Comparison of ENCODE assay signal across 20 cellular contexts in the genomic region with DNA sequence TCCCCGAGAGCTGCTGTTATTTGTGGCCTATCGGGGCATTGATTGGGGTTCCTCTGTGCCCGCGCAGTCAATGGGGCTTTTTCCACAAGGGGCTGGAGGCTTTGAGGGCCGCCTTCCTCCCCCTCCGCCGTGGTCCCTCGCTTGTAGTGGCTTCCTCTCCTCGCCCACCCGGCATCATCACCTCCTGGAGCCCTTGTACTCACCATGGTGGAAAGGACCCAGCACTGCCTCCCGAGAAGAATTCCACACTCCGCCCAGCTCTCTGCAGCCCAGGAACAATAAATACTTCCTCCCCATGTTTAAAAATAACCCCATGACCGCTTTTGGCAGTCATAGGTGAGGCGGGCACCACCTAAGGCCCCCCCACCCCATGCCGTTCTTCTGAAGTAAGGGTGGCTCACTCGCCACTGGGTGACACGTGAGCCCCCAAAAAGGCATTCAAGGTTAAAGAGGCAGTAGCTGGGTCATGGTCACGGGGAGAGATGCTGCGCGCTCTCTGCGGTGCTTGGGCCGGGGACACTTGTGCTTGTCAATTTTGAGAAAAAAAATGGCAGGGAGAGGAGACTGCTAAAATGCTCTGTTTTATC. TPM values are rescaled to one million over a fixed set of nuclear protein-coding genes. Genes with fewer than 3 reads are reported as not detected.
A peak's percentile ranks its signal among the peaks of the same experiment; 100 is the strongest.
DNase-seq lines count a peak whose midpoint lies in the region; ATAC-seq, FAIRE-seq and TF ChIP-seq lines count a peak whose summit lies in the region.
"Had no signal": no experiment of that assay in that cellular context is flagged by ENCODE, and none has a peak within 500 bp of the region (broad histone marks: within the 10 kb centered on the region; RNA-seq: fewer than 3 reads in every experiment).

Gene MYL2, minus strand, starts transcription at position 256 of the 587 bp plus-strand sequence. Its CDS starts 50 bp downstream, at position 206.

- no peaks in the 10 kb centered on the region for H3K36me3 Mint-ChIP-seq in endodermal cell (ENCODE audit: low read depth)
- H3K36me3 Mint-ChIP-seq: CD4-positive, alpha-beta memory T cell; IgD-negative memory B cell had no signal

- H3K4me3 ChIP-seq in RWPE2 (ENCODE audit: severe bottlenecking) (no peak within 1 kb of the TSS), cardiac muscle cell (no peak within 1 kb of the TSS), kidney (ENCODE audit: low read length in 2 of 2) (no peak within 1 kb of the TSS), skeletal muscle tissue (ENCODE audit: low read length in 3 of 3) (peak within 1 kb of the TSS; percentile 63 to 88 (median 79)), endodermal cell (ENCODE audit: low read length) (no peak within 1 kb of the TSS), mucosa of descending colon (no peak within 1 kb of the TSS)
- H3K4me3 ChIP-seq: SK-N-MC had no signal

- WGBS in endodermal cell (ENCODE audit: insufficient coverage in 1 of 2, insufficient read length in 1 of 2), 2 experiments, result 79 to 93% methylated on average over 13 to 22 of the region's 22 CpGs

- H3K9me3 ChIP-seq in RWPE2 (ENCODE audit: severe bottlenecking) (no peaks in the 10 kb centered on the region), cardiac muscle cell (ENCODE audit: low read depth) (no peaks in the 10 kb centered on the region), kidney (ENCODE audit: control insufficient read depth in 1 of 2, low read length in 2 of 2) (no peaks in the 10 kb centered on the region), skeletal muscle tissue (ENCODE audit: control insufficient read depth in 3 of 3, low read length in 3 of 3) (no peaks in the 10 kb centered on the region), endodermal cell (ENCODE audit: control insufficient read depth, low read length) (no peaks in the 10 kb centered on the region), mucosa of descending colon (no peaks in the 10 kb centered on the region)

- peaks cover 3% of the 10 kb centered on the region for H3K4me1 Mint-ChIP-seq in endodermal cell
- H3K4me1 Mint-ChIP-seq: CD4-positive, alpha-beta memory T cell had no signal

- ATAC-seq in RWPE2 (ENCODE audit: low read depth) (no peak), mucosa of descending colon (no peak)

- no peak within 1 kb of the TSS for H3K9ac ChIP-seq in kidney (ENCODE audit: low read length in 2 of 2)
- peak within 1 kb of the TSS; percentile 80 to 93 (median 82) for H3K9ac ChIP-seq in skeletal muscle tissue (ENCODE audit: low read depth in 1 of 3, low read length in 3 of 3)
- no peak within 1 kb of the TSS for H3K9ac ChIP-seq in endodermal cell (ENCODE audit: extremely low read depth, low read length, poor library complexity, severe bottlenecking)

- no peak for FAIRE-seq in kidney (lab: Jason Lieb, UNC)

- intact Hi-C loops in kidney (cut with DNase I), result no loop called here
- intact Hi-C loops in mucosa of descending colon (cut with DNase I, micrococcal nuclease), result no loop called here

- no peaks in the 10 kb centered on the region for H3K9me3 Mint-ChIP-seq in endodermal cell
- H3K9me3 Mint-ChIP-seq: CD4-positive, alpha-beta memory T cell; IgD-negative memory B cell had no signal

- H3K27me3 ChIP-seq in RWPE2 (ENCODE audit: insufficient read depth, poor library complexity, severe bottlenecking), result no peaks in the 10 kb centered on the region
- H3K27me3 ChIP-seq in cardiac muscle cell, result no peaks in the 10 kb centered on the region
- H3K27me3 ChIP-seq in skeletal muscle tissue (ENCODE audit: control insufficient read depth in 3 of 3, insufficient read depth in 3 of 3, low read length in 3 of 3), result peaks cover 0 to 8% (median 2%) of the 10 kb centered on the region in 3 donors
- no peaks in the 10 kb centered on the region for H3K27me3 ChIP-seq in endodermal cell (ENCODE audit: control insufficient read depth, insufficient read depth, low read length, poor library complexity, severe bottlenecking)

- H3K27me3 Mint-ChIP-seq in endodermal cell (ENCODE audit: insufficient read depth), result no peaks in the 10 kb centered on the region
- H3K27me3 Mint-ChIP-seq: IgD-negative memory B cell had no signal

- TF ChIP-seq CTCF in RWPE2 (IDR thresholded peaks at IDR 0.05; ENCODE audit: poor library complexity, severe bottlenecking), result no peak
- no peak for TF ChIP-seq CTCF in cardiac muscle cell (IDR thresholded peaks at IDR 0.05; ENCODE audit: low read depth, low read length)
- no peak for TF ChIP-seq CTCF in kidney (IDR thresholded peaks at IDR 0.05; ENCODE audit: borderline replicate concordance, extremely low read depth, insufficient read depth)
- no peak for TF ChIP-seq CTCF in endodermal cell (conservative IDR thresholded peaks at IDR 0.05)
- TF ChIP-seq CTCF in mucosa of descending colon (IDR thresholded peaks at IDR 0.05), result no peak

- H3K27ac Mint-ChIP-seq in endodermal cell, result no peak within 1 kb of the TSS
- H3K27ac Mint-ChIP-seq: CD4-positive, alpha-beta memory T cell had no signal

- DNase-seq in RWPE2 (ENCODE audit: low spot score), result no peak
- no peak for DNase-seq in cardiac muscle cell (ENCODE audit: low read depth in 1 of 2, low spot score in 1 of 2)
- DNase-seq in kidney, result peak; percentile 32
- no peak for DNase-seq in stimulated activated CD4-positive, alpha-beta T cell treated with anti-CD3 and anti-CD28 coated beads, Interleukin-2, amount 100 ng/mL, for 24 hours
- no peak for DNase-seq in endodermal cell
- DNase-seq in mucosa of descending colon, result no peak
- DNase-seq in NCI-H187 (lab: John Stamatoyannopoulos, UW), result no peak
- DNase-seq: Calu3; CD4-positive, alpha-beta memory T cell; HCEC 1CT; NCI-H1105; NCI-H1694 treated with DMSO at 0.1 percent for 48 hours; OCI-M1; RPMI8226 had no signal

- no peak within 1 kb of the TSS for H3K4me3 Mint-ChIP-seq in endodermal cell
- H3K4me3 Mint-ChIP-seq: CD4-positive, alpha-beta memory T cell had no signal

- H3K27ac ChIP-seq in RWPE2 (ENCODE audit: poor library complexity, severe bottlenecking) (peak within 1 kb of the TSS; percentile 96), cardiac muscle cell (peak within 1 kb of the TSS; percentile 22), kidney (ENCODE audit: low read depth in 2 of 2, low read length in 2 of 2) (no peak within 1 kb of the TSS), skeletal muscle tissue (ENCODE audit: low read depth, low read length) (peak within 1 kb of the TSS; percentile 93), endodermal cell (ENCODE audit: low read depth, low read length) (no peak within 1 kb of the TSS)
- H3K27ac ChIP-seq: HL-60 had no signal

- H3K4me1 ChIP-seq in RWPE2 (ENCODE audit: insufficient read depth, poor library complexity, severe bottlenecking) (peaks cover 28% of the 10 kb centered on the region), cardiac muscle cell (ENCODE audit: low read depth) (peaks cover 43% of the 10 kb centered on the region), kidney (ENCODE audit: control insufficient read depth in 1 of 2, insufficient read depth in 1 of 2, low read depth in 1 of 2, low read length in 2 of 2) (no peaks in the 10 kb centered on the region), skeletal muscle tissue (ENCODE audit: control insufficient read depth in 3 of 3, insufficient read depth in 3 of 3, low read length in 3 of 3) (peaks cover 0 to 23% (median 10%) of the 10 kb centered on the region in 3 donors), endodermal cell (ENCODE audit: control insufficient read depth, insufficient read depth, low read length) (no peaks in the 10 kb centered on the region), mucosa of descending colon (ENCODE audit: low read depth) (no peaks in the 10 kb centered on the region)

- H3K36me3 ChIP-seq in RWPE2 (ENCODE audit: low read depth), result no peaks in the 10 kb centered on the region
- H3K36me3 ChIP-seq in cardiac muscle cell, result no peaks in the 10 kb centered on the region
- H3K36me3 ChIP-seq in kidney (ENCODE audit: control insufficient read depth in 1 of 2, insufficient read depth in 2 of 2, low read length in 2 of 2), result no peaks in the 10 kb centered on the region
- H3K36me3 ChIP-seq in skeletal muscle tissue (ENCODE audit: control insufficient read depth in 3 of 3, insufficient read depth in 3 of 3, low read length in 3 of 3), result peaks cover 3 to 23% (median 11%) of the 10 kb centered on the region in 3 donors
- no peaks in the 10 kb centered on the region for H3K36me3 ChIP-seq in endodermal cell (ENCODE audit: control insufficient read depth, insufficient read depth, low read length)
- H3K36me3 ChIP-seq in mucosa of descending colon (ENCODE audit: low read depth), result no peaks in the 10 kb centered on the region

RNA-seq across cellular contexts. Expression of gene MYL2, which starts in this region (rescaled TPM):
- total RNA-seq in cardiac muscle cell (2.7 and 12.2 TPM in 2 replicates), kidney (not detected), skeletal muscle tissue (140 TPM), endodermal cell (under 1 TPM in 1 of 2 donors, not detected in 1; 0.89 TPM), mucosa of descending colon (10 to 100 TPM in 1 of 3 donors, 1 to 10 TPM in 1, not detected in 1; 3.8 to 13.2 TPM)
- polyA plus RNA-seq in cardiac muscle cell (19.8 and 65.0 TPM in 2 replicates), kidney (ENCODE audit: insufficient read depth, low read depth, low replicate concordance) (4.4 TPM)
- polyA plus RNA-seq in endodermal cell (2013, experiment 1 of 2), result not detected
- polyA plus RNA-seq in endodermal cell (2013, experiment 2 of 2), result not detected
- total RNA-seq: Calu3; CD4-positive, alpha-beta memory T cell; LHCN-M2 had no signal
- polyA plus RNA-seq: BJ; CD4-positive, alpha-beta memory T cell had no signal

Comparison
In these comparisons a context has a peak if more than half of its experiments do, and no peak if none do; other contexts are left out.
1. H3K27ac ChIP-seq: peak in RWPE2 (single experiment), cardiac muscle cell (single experiment) and skeletal muscle tissue (single experiment); none in kidney (0 of 2) and endodermal cell (single experiment).
2. H3K4me3 ChIP-seq: peak in skeletal muscle tissue (3 of 3); none in RWPE2 (single experiment), cardiac muscle cell (single experiment), kidney (0 of 2), endodermal cell (single experiment) and mucosa of descending colon (single experiment).
3. H3K9ac ChIP-seq: peak in skeletal muscle tissue (3 of 3); none in kidney (0 of 2) and endodermal cell (single experiment).